ENCODE assay signal across 17 cellular contexts in genomic region chr2:22946553-22946952, GRCh38.
DNase-seq lines count a peak whose midpoint lies in the region; ATAC-seq and TF ChIP-seq lines count a peak whose summit lies in the region.
"Had no signal": no experiment of that assay in that cellular context is flagged by ENCODE, and none has a peak within 500 bp of the region (broad histone marks: within the 10 kb centered on the region; RNA-seq: fewer than 3 reads in every experiment).

No MANE protein-coding gene starts in this region.

- no peaks in the 10 kb centered on the region for H3K9me3 ChIP-seq in HUES64 (ENCODE audit: insufficient read depth, low read depth, low read length)
- H3K9me3 ChIP-seq in esophagus muscularis mucosa, result no peaks in the 10 kb centered on the region
- no peaks in the 10 kb centered on the region; the same call in 1 of the 2 replicates for H3K9me3 ChIP-seq in SK-N-SH
- H3K9me3 ChIP-seq: BLaER1 had no signal

- H3K36me3 ChIP-seq in GM23338 (ENCODE audit: insufficient read depth) (no peaks in the 10 kb centered on the region), HUES64 (ENCODE audit: insufficient read depth, low read length) (no peaks in the 10 kb centered on the region), esophagus muscularis mucosa (no peaks in the 10 kb centered on the region), SK-N-SH (replicated peaks in 1 of 2; ENCODE audit: control insufficient read depth in 1 of 2, insufficient read depth in 2 of 2, low read length in 1 of 2) (no peaks in the 10 kb centered on the region)
- H3K36me3 ChIP-seq: BLaER1 had no signal

- H3F3A ChIP-seq in GM23338 (replicated peaks; ENCODE audit: low read depth) (no peaks in the 10 kb centered on the region), SK-N-SH (replicated peaks; ENCODE audit: insufficient read depth) (no peaks in the 10 kb centered on the region)

- H3K4me2 ChIP-seq in GM23338 (peak overlapping the region; percentile 61; the same call in 1 of the 2 replicates), SK-N-SH (no peak overlapping the region)
- H3K4me2 ChIP-seq: BLaER1 had no signal

- H3K79me2 ChIP-seq in GM23338 (replicated peaks; ENCODE audit: insufficient read depth) (no peaks in the 10 kb centered on the region), SK-N-SH (ENCODE audit: insufficient read depth) (no peaks in the 10 kb centered on the region)

- peaks cover 31% of the 10 kb centered on the region; the same call in 1 of the 2 replicates for H3K9me2 ChIP-seq in GM23338 (ENCODE audit: insufficient read depth)
- no peaks in the 10 kb centered on the region for H3K9me2 ChIP-seq in SK-N-SH

- H3K27ac ChIP-seq in GM23338 (ENCODE audit: low read depth), result no peak overlapping the region
- peak overlapping the region; percentile 16; the same call in 1 of the 2 replicates for H3K27ac ChIP-seq in HUES64 (ENCODE audit: low read depth, low read length)
- H3K27ac ChIP-seq in esophagus muscularis mucosa (replicated peaks in 1 of 4), result no peak overlapping the region
- no peak overlapping the region for H3K27ac ChIP-seq in SK-N-SH (ENCODE audit: low read depth in 2 of 2, low read length in 1 of 2)
- H3K27ac ChIP-seq: BLaER1, GM23248 had no signal

- POLR2A ChIA-PET in SK-N-SH (lab: Yijun Ruan, JAX), result no interaction called here

- H4K20me1 ChIP-seq in GM23338 (replicated peaks; ENCODE audit: insufficient read depth) (no peaks in the 10 kb centered on the region), SK-N-SH (ENCODE audit: insufficient read depth) (no peaks in the 10 kb centered on the region)
- H4K20me1 ChIP-seq: BLaER1 had no signal

- H3K9ac ChIP-seq in HUES64 (ENCODE audit: low read depth, low read length) (no peak overlapping the region), SK-N-SH (no peak overlapping the region)
- H3K9ac ChIP-seq: BLaER1, GM23248 had no signal

- H3K27me3 Mint-ChIP-seq in GM23338 (ENCODE audit: insufficient read depth, low read depth, poor library complexity) (no peaks in the 10 kb centered on the region), neural crest cell (ENCODE audit: low read depth) (no peaks in the 10 kb centered on the region)
- H3K27me3 Mint-ChIP-seq: CD4-positive, alpha-beta memory T cell had no signal

- ATAC-seq in GM23338, result no peak
- ATAC-seq: GM12878 had no signal

- TF ChIP-seq CTCF in GM23338 (conservative IDR thresholded peaks at IDR 0.05; ENCODE audit: low read depth in 2 of 2) (no peak), esophagus muscularis mucosa (IDR thresholded peaks at IDR 0.05) (no peak), neural crest cell (conservative IDR thresholded peaks at IDR 0.05) (no peak), SK-N-SH (IDR thresholded peaks at IDR 0.05) (no peak)

- H3K27me3 ChIP-seq in GM23338 (ENCODE audit: insufficient read depth) (no peaks in the 10 kb centered on the region), HUES64 (ENCODE audit: insufficient read depth, low read length) (no peaks in the 10 kb centered on the region), esophagus muscularis mucosa (no peaks in the 10 kb centered on the region), SK-N-SH (ENCODE audit: insufficient read depth) (no peaks in the 10 kb centered on the region)
- H3K27me3 ChIP-seq: BLaER1 had no signal

- H3K4me3 ChIP-seq in GM23338, result no peak overlapping the region
- no peak overlapping the region for H3K4me3 ChIP-seq in HUES64 (ENCODE audit: low read length)
- H3K4me3 ChIP-seq in esophagus muscularis mucosa, result no peak overlapping the region
- H3K4me3 ChIP-seq in SK-N-SH (ENCODE audit: low read depth in 2 of 2, low read length in 1 of 2), result no peak overlapping the region
- H3K4me3 ChIP-seq: BLaER1, GM12878, GM23248 had no signal

- CTCF ChIA-PET in SK-N-SH (lab: Yijun Ruan, JAX), result interaction anchor here (1.0 kb wide), 1 partner anchor 34 kb away, joined by 3 read pairs; no protein-coding TSS in a partner anchor

- H3K36me3 Mint-ChIP-seq in GM23338 (ENCODE audit: low read depth), result no peaks in the 10 kb centered on the region; the same call in 2 of the 3 replicates
- no peaks in the 10 kb centered on the region for H3K36me3 Mint-ChIP-seq in neural crest cell (ENCODE audit: low read depth)
- H3K36me3 Mint-ChIP-seq: CD14-positive monocyte; CD4-positive, alpha-beta memory T cell had no signal

- no peak for TF ChIP-seq RAD21 in SK-N-SH (IDR thresholded peaks at IDR 0.05; ENCODE audit: low read length)

- 89% methylated on average over 1 of the region's 2 CpGs for WGBS in HUES64
- WGBS in esophagus muscularis mucosa, result 92% methylated on average over 2 of the region's 2 CpGs
- 38% methylated on average over 2 of the region's 2 CpGs for WGBS in SK-N-SH (ENCODE audit: low lambda C conversion rate)

- TF ChIP-seq POLR2A in esophagus muscularis mucosa (IDR thresholded peaks at IDR 0.05; ENCODE audit: low read depth), result no peak

- H3K9me3 Mint-ChIP-seq in GM23338, result no peaks in the 10 kb centered on the region
- no peaks in the 10 kb centered on the region for H3K9me3 Mint-ChIP-seq in neural crest cell

- intact Hi-C loops in esophagus muscularis mucosa (cut with DNase I), result no loop called here

- H2AFZ ChIP-seq in GM23338 (no peak overlapping the region), SK-N-SH (ENCODE audit: low read depth) (no peak overlapping the region)
- H2AFZ ChIP-seq: GM23248 had no signal

- H3K4me1 Mint-ChIP-seq in GM23338 (peaks cover 25% of the 10 kb centered on the region), neural crest cell (no peaks in the 10 kb centered on the region)
- H3K4me1 Mint-ChIP-seq: CD14-positive monocyte; CD4-positive, alpha-beta memory T cell had no signal

- H3K27ac Mint-ChIP-seq in GM23338 (no peak overlapping the region), neural crest cell (ENCODE audit: unreplicated experiment) (peak overlapping the region; percentile 32)
- H3K27ac Mint-ChIP-seq: CD14-positive monocyte; CD4-positive, alpha-beta memory T cell had no signal

- no peak for TF ChIP-seq EP300 in esophagus muscularis mucosa (IDR thresholded peaks at IDR 0.05)
- no peak for TF ChIP-seq EP300 in SK-N-SH (IDR thresholded peaks at IDR 0.05; ENCODE audit: borderline replicate concordance in 1 of 2, low read depth in 1 of 2, low read length in 1 of 2)

- H3K4me1 ChIP-seq in GM23338 (ENCODE audit: insufficient read depth) (peaks cover 6% of the 10 kb centered on the region), HUES64 (ENCODE audit: insufficient read depth, low read length) (peaks cover 4% of the 10 kb centered on the region), esophagus muscularis mucosa (no peaks in the 10 kb centered on the region), SK-N-SH (ENCODE audit: control insufficient read depth in 1 of 2, insufficient read depth in 2 of 2, low read depth in 1 of 2, low read length in 1 of 2) (peaks cover 0 to 5% of the 10 kb centered on the region in 2 experiments; a peak in 1 of 4 replicates)
- H3K4me1 ChIP-seq: BLaER1 had no signal

- H3K4me3 Mint-ChIP-seq in GM23338 (no peak overlapping the region), neural crest cell (no peak overlapping the region)
- H3K4me3 Mint-ChIP-seq: CD14-positive monocyte; CD4-positive, alpha-beta memory T cell had no signal

- DNase-seq in GM23338 (ENCODE audit: low spot score) (peak; percentile 21), esophagus muscularis mucosa (ENCODE audit: extremely low spot score) (peak; percentile 77), neural crest cell (ENCODE audit: low read depth, low spot score) (no peak), SK-N-SH (no peak), NCI-H2227 (lab: John Stamatoyannopoulos, UW; ENCODE audit: unreplicated experiment) (no peak), NCI-H82 (lab: John Stamatoyannopoulos, UW) (no peak), EL (no peak)
- DNase-seq: 8988T; CD4-positive, alpha-beta memory T cell; DMS153; DMS79 treated with DMSO at 0.1 percent for 48 hours; GM23248; H7 had no signal

TF ChIP-seq in GM23338, 12 proteins besides CTCF, POLR2A, EP300 and RAD21 (continues in another document):
- TF ChIP-seq POLR2AphosphoS5 (IDR thresholded peaks at IDR 0.05; ENCODE audit: low read depth), result no peak

TF ChIP-seq in SK-N-SH, 30 proteins besides CTCF, POLR2A, EP300 and RAD21 (continues in another document):
- TF ChIP-seq PBX3 (IDR thresholded peaks at IDR 0.05), result no peak
- no peak for TF ChIP-seq USF1 (IDR thresholded peaks at IDR 0.05; ENCODE audit: borderline replicate concordance, low read depth)
- TF ChIP-seq TEAD4 (IDR thresholded peaks at IDR 0.05; ENCODE audit: borderline replicate concordance, insufficient read depth), result no peak
- no peak for TF ChIP-seq SMC3 (IDR thresholded peaks at IDR 0.05; ENCODE audit: low read depth, low read length)
- no peak for TF ChIP-seq USF2 (IDR thresholded peaks at IDR 0.05; ENCODE audit: borderline replicate concordance, low read depth, low read length)
- TF ChIP-seq SIN3A (IDR thresholded peaks at IDR 0.05; ENCODE audit: borderline replicate concordance, low read depth, low read length), result no peak
- TF ChIP-seq POLR2AphosphoS5 (IDR thresholded peaks at IDR 0.05; ENCODE audit: low read depth, low read length), result no peak
- TF ChIP-seq JUND (IDR thresholded peaks at IDR 0.05), result no peak

Comparison
In these comparisons a context has a peak if more than half of its experiments do, and no peak if none do; other contexts are left out.
1. DNase-seq: peak in GM23338 (single experiment) and esophagus muscularis mucosa (single experiment); none in neural crest cell (single experiment), SK-N-SH (single experiment), NCI-H2227 (single experiment), NCI-H82 (single experiment) and EL (single experiment).